In genomic region chr18:59086522-59086921, GRCh38 we compare ENCODE assay signal across 20 cellular contexts.
"Had no signal": no experiment of that assay in that cellular context is flagged by ENCODE, and none has a peak within 500 bp of the region (broad histone marks: within the 10 kb centered on the region; RNA-seq: fewer than 3 reads in every experiment).

No MANE protein-coding gene starts in this region.

- H3K9ac ChIP-seq: SK-N-SH had no signal

- H3K9me3 ChIP-seq: MG63, SK-N-SH had no signal

- H3K27ac ChIP-seq: HL-60, RWPE1 had no signal

- ATAC-seq: Panc1, PC-3 had no signal

- H3K4me3 ChIP-seq: MG63 had no signal

- H3K36me3 ChIP-seq: MG63 had no signal

- H3K9me2 ChIP-seq: SK-N-SH had no signal

- DNase-seq: Karpas-422; KBM-7; NCI-H1105; NCI-H1417; NCI-H1436 treated with DMSO at 0.1 percent for 48 hours; NCI-H1694; NCI-H1930; NCI-H2081; NCI-H2171; NCI-H446; NCI-H510A; NCI-H524 treated with DMSO at 0.1 percent for 48 hours; NCI-H774; NK-92 treated with Interleukin-12 subunit alpha and Interleukin-12 subunit beta, amount 100 ng/mL, for 24 hours; PC-3; SK-N-SH had no signal
